30 cellular contexts compared by ENCODE assay signal in genomic region chr1:41456847-41457540, GRCh38. TPM values are rescaled to one million over a fixed set of nuclear protein-coding genes. Genes with fewer than 3 reads are reported as not detected.
A peak's percentile ranks its signal among the peaks of the same experiment; 100 is the strongest.
DNase-seq lines count a peak whose midpoint lies in the region; ATAC-seq and TF ChIP-seq lines count a peak whose summit lies in the region.
"Had no signal": no experiment of that assay in that cellular context is flagged by ENCODE, and none has a peak within 500 bp of the region (broad histone marks: within the 10 kb centered on the region; RNA-seq: fewer than 3 reads in every experiment).

No MANE protein-coding gene starts in this region.

- H2AFZ ChIP-seq in SK-N-SH (ENCODE audit: low read depth) = no peak overlapping the region
- H2AFZ ChIP-seq: hepatocyte, parathyroid adenoma had no signal

- no peak for TF ChIP-seq EP300 in SK-N-SH (IDR thresholded peaks at IDR 0.05; ENCODE audit: borderline replicate concordance in 1 of 2, low read depth in 1 of 2, low read length in 1 of 2)
- no peak for TF ChIP-seq EP300 in gastroesophageal sphincter (IDR thresholded peaks at IDR 0.05)

- H3K4me3 ChIP-seq in SK-N-SH (ENCODE audit: low read depth in 2 of 2, low read length in 1 of 2) = no peak overlapping the region
- no peak overlapping the region for H3K4me3 ChIP-seq in gastroesophageal sphincter
- H3K4me3 ChIP-seq: hepatocyte, left lung, stomach, tibial artery had no signal

- peaks cover 54% of the 10 kb centered on the region; the same call in 1 of the 2 replicates for H3K79me2 ChIP-seq in SK-N-SH (ENCODE audit: insufficient read depth)
- H3K79me2 ChIP-seq: hepatocyte, parathyroid adenoma had no signal

- no peak overlapping the region for H3K9ac ChIP-seq in SK-N-SH
- H3K9ac ChIP-seq: parathyroid adenoma had no signal

- no peak for TF ChIP-seq RAD21 in SK-N-SH (IDR thresholded peaks at IDR 0.05; ENCODE audit: low read length)

- no peaks in the 10 kb centered on the region for H3K36me3 Mint-ChIP-seq in nephron (ENCODE audit: low read depth)
- H3K36me3 Mint-ChIP-seq: activated naive CD8-positive, alpha-beta T cell treated with anti-CD3 and anti-CD28 coated beads, Interleukin-2, amount 10 ng/mL, durations not matched to agents 7 days and 5 days; CD8-positive, alpha-beta memory T cell; immature natural killer cell; natural killer cell; T-cell had no signal

- DNase-seq in SK-N-SH = no peak
- DNase-seq in GF-D8 (lab: John Stamatoyannopoulos, UW) = no peak
- no peak for DNase-seq in hypothalamus (lab: John Stamatoyannopoulos, UW)
- DNase-seq in H4 (ENCODE audit: low spot score) = no peak
- DNase-seq: 8988T; activated CD4-positive, alpha-beta memory T cell treated with anti-CD3 and anti-CD28 coated beads, Interleukin-2, amount 10 ng/mL, durations not matched to agents 7 days and 5 days; activated naive CD8-positive, alpha-beta T cell treated with anti-CD3 and anti-CD28 coated beads, Interleukin-2, amount 10 ng/mL, durations not matched to agents 7 days and 5 days; immature natural killer cell; left lung; midbrain; natural killer cell; NCI-H1092 treated with DMSO at 0.1 percent for 48 hours; NCI-H2081; NCI-H226; OCI-M1; SHP77; stimulated activated CD8-positive, alpha-beta memory T cell treated with anti-CD3 and anti-CD28 coated beads, Interleukin-4, amount 100 ng/mL, for 48 hours; stomach; T-cell; tibial artery had no signal

- H3K4me1 Mint-ChIP-seq in nephron = peaks cover 40% of the 10 kb centered on the region
- H3K4me1 Mint-ChIP-seq: activated CD4-positive, alpha-beta memory T cell treated with anti-CD3 and anti-CD28 coated beads, Interleukin-2, amount 10 ng/mL, durations not matched to agents 7 days and 5 days; CD8-positive, alpha-beta memory T cell; immature natural killer cell; natural killer cell; T-cell had no signal

- no peak for TF ChIP-seq POLR2A in gastroesophageal sphincter (IDR thresholded peaks at IDR 0.05)

- H3F3A ChIP-seq in SK-N-SH (replicated peaks; ENCODE audit: insufficient read depth) = peaks cover 21% of the 10 kb centered on the region

- H3K9me3 Mint-ChIP-seq in nephron = no peaks in the 10 kb centered on the region
- H3K9me3 Mint-ChIP-seq: activated CD4-positive, alpha-beta memory T cell treated with anti-CD3 and anti-CD28 coated beads, Interleukin-2, amount 10 ng/mL, durations not matched to agents 7 days and 5 days; activated naive CD8-positive, alpha-beta T cell treated with anti-CD3 and anti-CD28 coated beads, Interleukin-2, amount 10 ng/mL, durations not matched to agents 7 days and 5 days; CD8-positive, alpha-beta memory T cell; immature natural killer cell; natural killer cell; T-cell had no signal

- peaks cover 24 to 63% of the 10 kb centered on the region in 2 experiments for H3K4me1 ChIP-seq in SK-N-SH (ENCODE audit: control insufficient read depth in 1 of 2, insufficient read depth in 2 of 2, low read depth in 1 of 2, low read length in 1 of 2)
- H3K4me1 ChIP-seq in gastroesophageal sphincter = peaks cover 0 to 36% (median 9%) of the 10 kb centered on the region in 3 donors
- H3K4me1 ChIP-seq: left lung, parathyroid adenoma had no signal

- ATAC-seq in SK-N-SH treated with all-trans-retinoic acid at 6 μM for 48 hours = no peak
- no peak for ATAC-seq in gastroesophageal sphincter
- no peak for ATAC-seq in HG03439 (IDR thresholded peaks at IDR 0.05; ENCODE audit: unreplicated experiment)
- ATAC-seq: activated CD4-positive, CD25-positive, alpha-beta regulatory T cell treated with anti-CD3 and anti-CD28 coated beads, Interleukin-2, amount 50 U/mL, for 24 hours; left lung; natural killer cell; sciatic nerve; T-cell had no signal

- no peak overlapping the region; the same call in none of the 2 replicates for H3K4me2 ChIP-seq in SK-N-SH
- H3K4me2 ChIP-seq: hepatocyte had no signal

- H3K4me3 Mint-ChIP-seq in nephron = no peak overlapping the region
- H3K4me3 Mint-ChIP-seq: activated CD4-positive, alpha-beta memory T cell treated with anti-CD3 and anti-CD28 coated beads, Interleukin-2, amount 10 ng/mL, durations not matched to agents 7 days and 5 days; activated naive CD8-positive, alpha-beta T cell treated with anti-CD3 and anti-CD28 coated beads, Interleukin-2, amount 10 ng/mL, durations not matched to agents 7 days and 5 days; CD8-positive, alpha-beta memory T cell; immature natural killer cell; natural killer cell; T-cell had no signal

- WGBS in SK-N-SH (ENCODE audit: low lambda C conversion rate) = 92% methylated on average over 3 of the region's 10 CpGs
- 49 to 67% methylated on average over 2 of the region's 10 CpGs for WGBS in gastroesophageal sphincter (ENCODE audit: low coverage in 1 of 2), 2 donors

- no peaks in the 10 kb centered on the region for H3K9me2 ChIP-seq in SK-N-SH

- H3K27me3 ChIP-seq in SK-N-SH (ENCODE audit: insufficient read depth) (no peaks in the 10 kb centered on the region), gastroesophageal sphincter (no peaks in the 10 kb centered on the region)
- H3K27me3 ChIP-seq: hepatocyte, left lung, stomach, tibial artery had no signal

- POLR2A ChIA-PET in SK-N-SH (lab: Yijun Ruan, JAX) = no interaction called here

- no peak for TF ChIP-seq CTCF in SK-N-SH (IDR thresholded peaks at IDR 0.05)
- TF ChIP-seq CTCF in gastroesophageal sphincter (IDR thresholded peaks at IDR 0.05) = no peak
- no peak for TF ChIP-seq CTCF in nephron (IDR thresholded peaks at IDR 0.05; ENCODE audit: unreplicated experiment in 3 of 3)

- H3K27ac Mint-ChIP-seq in nephron = peak overlapping the region in 2 of 3 experiments; percentile 2 to 17
- H3K27ac Mint-ChIP-seq: activated CD4-positive, alpha-beta memory T cell treated with anti-CD3 and anti-CD28 coated beads, Interleukin-2, amount 10 ng/mL, durations not matched to agents 7 days and 5 days; activated naive CD8-positive, alpha-beta T cell treated with anti-CD3 and anti-CD28 coated beads, Interleukin-2, amount 10 ng/mL, durations not matched to agents 7 days and 5 days; CD8-positive, alpha-beta memory T cell; natural killer cell; T-cell had no signal

- H3K9me3 ChIP-seq in SK-N-SH = no peaks in the 10 kb centered on the region
- H3K9me3 ChIP-seq in gastroesophageal sphincter = no peaks in the 10 kb centered on the region
- H3K9me3 ChIP-seq: left lung, stomach, tibial artery had no signal

- H3K36me3 ChIP-seq in SK-N-SH (replicated peaks in 1 of 2; ENCODE audit: control insufficient read depth in 1 of 2, insufficient read depth in 2 of 2, low read length in 1 of 2) (peaks cover 0 to 5% of the 10 kb centered on the region in 2 experiments), gastroesophageal sphincter (no peaks in the 10 kb centered on the region)
- H3K36me3 ChIP-seq: left lung, stomach, tibial artery had no signal

- CTCF ChIA-PET in SK-N-SH (lab: Yijun Ruan, JAX) = interaction anchor here (0.7 to 9.6 kb wide), 10 partner anchors 12 to 175 kb away, joined by 3 to 64 read pairs (median 4); no protein-coding TSS in a partner anchor

- H3K27me3 Mint-ChIP-seq in nephron (ENCODE audit: low read depth) = peaks cover 12% of the 10 kb centered on the region

- peak overlapping the region; percentile 76 to 91 for H3K27ac ChIP-seq in SK-N-SH (ENCODE audit: low read depth in 2 of 2, low read length in 1 of 2)
- peak overlapping the region in 3 of 4 donors; percentile 56 to 71 (median 70) for H3K27ac ChIP-seq in gastroesophageal sphincter
- H3K27ac ChIP-seq: HL-60, left lung, parathyroid adenoma, tibial artery had no signal

- H4K20me1 ChIP-seq in SK-N-SH (ENCODE audit: insufficient read depth) = 0 out of 2 replicates have a peak, but pooled peaks cover 6% of the 10 kb centered on the region

TF ChIP-seq in SK-N-SH, 30 proteins besides CTCF, POLR2A, EP300 and RAD21 (continues in another document):
- TF ChIP-seq GABPA (IDR thresholded peaks at IDR 0.05; ENCODE audit: low read depth) (no peak), EZH2phosphoT487 (IDR thresholded peaks at IDR 0.05; ENCODE audit: borderline replicate concordance, low read depth) (no peak), NRF1 (IDR thresholded peaks at IDR 0.05; ENCODE audit: low read depth, low read length) (no peak), MAX (IDR thresholded peaks at IDR 0.05; ENCODE audit: low read depth) (no peak), USF1 (IDR thresholded peaks at IDR 0.05; ENCODE audit: borderline replicate concordance, low read depth) (no peak)

TF ChIP-seq in SK-N-SH treated with all-trans-retinoic acid at 6 μM for 48 hours, 23 proteins besides CTCF, POLR2A, EP300 and RAD21 (continues in another document):
- TF ChIP-seq RARB (CRISPR knock-in tag; IDR thresholded peaks at IDR 0.05) = no peak
- TF ChIP-seq ZFP30 (CRISPR knock-in tag; IDR thresholded peaks at IDR 0.05) = no peak
- no peak for TF ChIP-seq PATZ1 (CRISPR knock-in tag; IDR thresholded peaks at IDR 0.05; ENCODE audit: borderline replicate concordance)
- no peak for TF ChIP-seq ZNF70 (CRISPR knock-in tag; IDR thresholded peaks at IDR 0.05)

RNA-seq across cellular contexts. Expression of gene EDN2, which starts 27.5 kb away (rescaled TPM):
- polyA plus RNA-seq in SK-N-SH (2012; rRNA removed) = 0.97 and 1.7 TPM in 2 replicates
- 0.77 and 0.84 TPM in 2 replicates for polyA plus RNA-seq in SK-N-SH (2012; cell fraction: cytosol; rRNA removed)
- polyA plus RNA-seq in SK-N-SH (2012; cell fraction: nucleus; rRNA removed) = 0.75 and 1.2 TPM in 2 replicates
- total RNA-seq in gastroesophageal sphincter = 1 to 10 TPM in 1 of 4 donors, under 1 TPM in 1, not detected in 2; 0.50 to 1.1 TPM
- total RNA-seq in H4 (2014; rRNA removed; shearing (Covaris generic)) = 0.50 TPM in 1 of 2 replicates, not detected in the other
- total RNA-seq: activated CD4-positive, alpha-beta memory T cell treated with anti-CD3 and anti-CD28 coated beads, Interleukin-2, amount 10 ng/mL, durations not matched to agents 7 days and 5 days; activated naive CD8-positive, alpha-beta T cell treated with anti-CD3 and anti-CD28 coated beads, Interleukin-2, amount 10 ng/mL, durations not matched to agents 7 days and 5 days; CD8-positive, alpha-beta memory T cell; sciatic nerve; T-cell had no signal
- polyA plus RNA-seq: CD8-positive, alpha-beta memory T cell; immature natural killer cell had no signal
